In the genomic region with DNA sequence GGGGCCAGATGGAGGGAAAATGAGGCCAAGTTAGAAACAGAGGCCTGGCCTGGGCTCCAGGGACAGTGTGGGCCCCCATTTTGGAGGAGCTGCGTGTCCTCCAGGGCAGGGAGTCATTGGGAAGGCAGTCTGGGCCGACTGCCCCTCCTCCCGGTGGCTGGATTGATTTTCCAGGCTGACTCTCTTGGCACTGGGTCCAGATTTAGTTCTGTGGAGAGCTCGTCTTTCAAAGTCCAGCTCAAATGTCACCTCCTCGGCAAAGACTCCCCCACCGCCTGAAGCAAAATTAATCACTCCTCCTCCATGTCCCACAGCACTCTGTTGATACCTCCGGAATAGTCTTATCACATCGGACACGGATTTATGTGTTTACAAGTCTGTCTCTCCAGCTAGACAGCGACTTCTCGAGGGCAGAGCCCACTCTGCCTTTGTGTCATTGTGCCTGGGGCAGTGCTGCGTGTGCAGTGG, we compare ENCODE assay signal across 12 cellular contexts.
DNase-seq lines count a peak whose midpoint lies in the region; ATAC-seq and TF ChIP-seq lines count a peak whose summit lies in the region.
"Had no signal": no experiment of that assay in that cellular context is flagged by ENCODE, and none has a peak within 500 bp of the region (broad histone marks: within the 10 kb centered on the region; RNA-seq: fewer than 3 reads in every experiment).

No MANE protein-coding gene starts in this region.

- peak overlapping the region; percentile 81 for H3K4me2 ChIP-seq in PC-3 (ENCODE audit: low read length)

- no peaks in the 10 kb centered on the region for H3K79me2 ChIP-seq in PC-3 (ENCODE audit: low read length)

- TF ChIP-seq POLR2A in prostate gland (IDR thresholded peaks at IDR 0.05) = no peak

- no TSS peak for BruUV-seq in PC-3 (replicated peaks; lab: Mats Ljungman, UMichigan)

- DNase-seq in GM04504 (ENCODE audit: low read depth) (peak; percentile 37), PC-3 (peak; percentile 96), fibroblast of the aortic adventitia (ENCODE audit: low read depth) (peak; percentile 21), prostate gland (ENCODE audit: low spot score) (peak; percentile 41), hippocampal formation (lab: John Stamatoyannopoulos, UW) (no peak), NCI-H1417 treated with DMSO at 0.1 percent for 48 hours (lab: John Stamatoyannopoulos, UW) (no peak), SKM-1 (lab: John Stamatoyannopoulos, UW; ENCODE audit: unreplicated experiment) (no peak)
- DNase-seq: DND-41; NCI-H748 treated with DMSO at 0.1 percent for 48 hours; stimulated activated naive CD8-positive, alpha-beta T cell treated with anti-CD3 and anti-CD28 coated beads, Interleukin-15, amount 100 ng/mL, for 72 hours had no signal

- whole genome bisulfite sequencing in prostate gland = 7% methylated on average over 12 of the region's 12 CpGs

- peaks cover 10% of the 10 kb centered on the region for H3F3A ChIP-seq in PC-3 (ENCODE audit: low read length, unreplicated experiment)

- ATAC-seq in PC-3 = peak; percentile 86
- no peak for ATAC-seq in HG02588 (IDR thresholded peaks at IDR 0.05; ENCODE audit: unreplicated experiment)
- ATAC-seq: activated naive CD4-positive, alpha-beta T cell treated with anti-CD3 and anti-CD28 coated beads, Interleukin-2, amount 50 U/mL, for 72 hours; stimulated activated naive CD8-positive, alpha-beta T cell treated with anti-CD3 and anti-CD28 coated beads, Interleukin-15, amount 100 ng/mL, for 72 hours had no signal

- POLR2A ChIA-PET in PC-3 (lab: Charles Lee; ENCODE audit: unreplicated experiment) = no interaction called here

- H3K27ac ChIP-seq in PC-3 (ENCODE audit: low read length) (peak overlapping the region; percentile 81), prostate gland (no peak overlapping the region)

- H3K4me1 ChIP-seq in PC-3 (ENCODE audit: insufficient read depth, low read length) (peaks cover 43% of the 10 kb centered on the region), prostate gland (replicated peaks) (peaks cover 7% of the 10 kb centered on the region)

- TF ChIP-seq CTCF in PC-3 (conservative IDR thresholded peaks at IDR 0.05; ENCODE audit: low read depth, low read length) (0 out of 2 replicates have a peak, but pooled peaks have one; percentile 18), fibroblast of the aortic adventitia (IDR thresholded peaks at IDR 0.05; ENCODE audit: insufficient read depth, low read length) (no peak), prostate gland (IDR thresholded peaks at IDR 0.05) (no peak)

- intact Hi-C loops in PC-3 (cut with micrococcal nuclease) = no loop called here
- intact Hi-C loops in prostate gland (cut with DNase I) = no loop called here

- no peaks in the 10 kb centered on the region for H3K9me3 ChIP-seq in PC-3 (ENCODE audit: low read length)
- no peaks in the 10 kb centered on the region for H3K9me3 ChIP-seq in prostate gland

- H3K27me3 ChIP-seq in PC-3 (ENCODE audit: low read length) (peaks cover 4% of the 10 kb centered on the region), prostate gland (replicated peaks; ENCODE audit: insufficient read depth) (no peaks in the 10 kb centered on the region)

- H3K9me2 ChIP-seq in PC-3 (replicated peaks; ENCODE audit: low read length) = no peaks in the 10 kb centered on the region

- peak overlapping the region; percentile 20; the same call in 1 of the 2 replicates for H3K4me3 ChIP-seq in PC-3 (ENCODE audit: low read length)
- H3K4me3 ChIP-seq in fibroblast of the aortic adventitia (ENCODE audit: low read depth, low read length) = no peak overlapping the region
- no peak overlapping the region for H3K4me3 ChIP-seq in prostate gland

- peak overlapping the region; percentile 40 for H3K9ac ChIP-seq in PC-3 (ENCODE audit: low read length)

- H2AFZ ChIP-seq in PC-3 (ENCODE audit: low read length) = no peak overlapping the region; the same call in 1 of the 2 replicates

- no peaks in the 10 kb centered on the region for H3K36me3 ChIP-seq in PC-3 (ENCODE audit: low read depth, low read length)
- H3K36me3 ChIP-seq in prostate gland = no peaks in the 10 kb centered on the region

- H4K20me1 ChIP-seq in PC-3 (ENCODE audit: low read length) = no peaks in the 10 kb centered on the region

- CTCF ChIA-PET in PC-3 (lab: Charles Lee) = interaction anchor here (0.6 to 0.8 kb wide), 3 partner anchors 82 to 534 kb away, joined by 3 to 8 read pairs (median 3); no protein-coding TSS in a partner anchor

Comparison
In these comparisons a context has a peak if more than half of its experiments do, and no peak if none do; other contexts are left out.
1. DNase-seq: peak in GM04504 (single experiment), PC-3 (single experiment), fibroblast of the aortic adventitia (single experiment) and prostate gland (single experiment); none in hippocampal formation (0 of 2), NCI-H1417 treated with DMSO at 0.1 percent for 48 hours (single experiment) and SKM-1 (single experiment).